Comparison of ENCODE assay signal across 16 cellular contexts in genomic region chr11:763549-764321, GRCh38. TPM values are rescaled to one million over a fixed set of nuclear protein-coding genes. Genes with fewer than 3 reads are reported as not detected.
DNase-seq lines count a peak whose midpoint lies in the region; ATAC-seq and TF ChIP-seq lines count a peak whose summit lies in the region.
"Had no signal": no experiment of that assay in that cellular context is flagged by ENCODE, and none has a peak within 500 bp of the region (broad histone marks: within the 10 kb centered on the region; RNA-seq: fewer than 3 reads in every experiment).

No MANE protein-coding gene starts in this region.

- H3K9me3 Mint-ChIP-seq in activated T-cell treated with anti-CD3 and anti-CD28 coated beads, Interleukin-2, amount 50 U/mL, for 24 hours = no peaks in the 10 kb centered on the region
- no peaks in the 10 kb centered on the region for H3K9me3 Mint-ChIP-seq in activated T-cell treated with anti-CD3 and anti-CD28 coated beads, Interleukin-2, amount 50 U/mL, for 72 hours
- no peaks in the 10 kb centered on the region for H3K9me3 Mint-ChIP-seq in activated T-helper 2 cell treated with anti-CD3 and anti-CD28 coated beads, Interferon-gamma antibody, Interleukin-2, Interleukin-4, amounts not matched to agents 10 μg/mL and 5 μg/mL and 100 μg/mL, durations not matched to agents 14 hours and 24 hours and 36 hours
- H3K9me3 Mint-ChIP-seq: nephron had no signal

- peaks cover 90% of the 10 kb centered on the region for H3K36me3 Mint-ChIP-seq in activated T-cell treated with anti-CD3 and anti-CD28 coated beads, Interleukin-2, amount 50 U/mL, for 24 hours (ENCODE audit: low read depth)
- H3K36me3 Mint-ChIP-seq in activated T-cell treated with anti-CD3 and anti-CD28 coated beads, Interleukin-2, amount 50 U/mL, for 72 hours (ENCODE audit: insufficient read depth in 2 of 2) = peaks cover 0 to 12% of the 10 kb centered on the region in 2 donors
- peaks cover 57% of the 10 kb centered on the region for H3K36me3 Mint-ChIP-seq in activated T-helper 2 cell treated with anti-CD3 and anti-CD28 coated beads, Interferon-gamma antibody, Interleukin-2, Interleukin-4, amounts not matched to agents 10 μg/mL and 5 μg/mL and 100 μg/mL, durations not matched to agents 14 hours and 24 hours and 36 hours (ENCODE audit: low read depth)

- no peak for TF ChIP-seq CTCF in RWPE2 (IDR thresholded peaks at IDR 0.05; ENCODE audit: poor library complexity, severe bottlenecking)
- no peak for TF ChIP-seq CTCF in foreskin keratinocyte (conservative IDR thresholded peaks at IDR 0.05)

- DNase-seq in activated T-cell treated with anti-CD3 and anti-CD28 coated beads, Interleukin-2, amount 50 U/mL, for 24 hours = no peak
- DNase-seq in activated T-cell treated with anti-CD3 and anti-CD28 coated beads, Interleukin-2, amount 50 U/mL, for 72 hours = no peak
- DNase-seq in RWPE2 (ENCODE audit: low spot score) (no peak), foreskin keratinocyte (peak in 1 of 2 donors; percentile 24), NCI-H2227 treated with DMSO at 0.1 percent for 48 hours (lab: John Stamatoyannopoulos, UW) (no peak)
- DNase-seq in activated T-helper 2 cell treated with anti-CD3 and anti-CD28 coated beads, Interferon-gamma antibody, Interleukin-2, Interleukin-4, amounts not matched to agents 10 μg/mL and 5 μg/mL and 100 μg/mL, durations not matched to agents 14 hours and 24 hours and 36 hours (ENCODE audit: low spot score) = no peak
- DNase-seq: cerebellar nuclear complex; hippocampal formation; NCI-H226; stimulated activated CD4-positive, alpha-beta T cell treated with anti-CD3 and anti-CD28 coated beads, Interleukin-4, amount 100 ng/mL, for 4 hours; stimulated activated naive CD4-positive, alpha-beta T cell had no signal

- H3K27me3 ChIP-seq in RWPE2 (ENCODE audit: insufficient read depth, poor library complexity, severe bottlenecking) = no peaks in the 10 kb centered on the region
- no peaks in the 10 kb centered on the region for H3K27me3 ChIP-seq in foreskin keratinocyte
- H3K27me3 ChIP-seq in thymus (ENCODE audit: control insufficient read depth, insufficient read depth) = no peaks in the 10 kb centered on the region

- peaks cover 22% of the 10 kb centered on the region for H3K4me1 Mint-ChIP-seq in activated T-cell treated with anti-CD3 and anti-CD28 coated beads, Interleukin-2, amount 50 U/mL, for 24 hours (ENCODE audit: low read depth)
- H3K4me1 Mint-ChIP-seq in activated T-cell treated with anti-CD3 and anti-CD28 coated beads, Interleukin-2, amount 50 U/mL, for 72 hours (ENCODE audit: low read depth) = peaks cover 17% of the 10 kb centered on the region
- H3K4me1 Mint-ChIP-seq in activated T-helper 2 cell treated with anti-CD3 and anti-CD28 coated beads, Interferon-gamma antibody, Interleukin-2, Interleukin-4, amounts not matched to agents 10 μg/mL and 5 μg/mL and 100 μg/mL, durations not matched to agents 14 hours and 24 hours and 36 hours (ENCODE audit: low read depth) = peaks cover 7% of the 10 kb centered on the region
- H3K4me1 Mint-ChIP-seq: nephron had no signal

- H3K9me3 ChIP-seq in RWPE2 (ENCODE audit: severe bottlenecking) = no peaks in the 10 kb centered on the region
- H3K9me3 ChIP-seq in thymus (ENCODE audit: control insufficient read depth) = no peaks in the 10 kb centered on the region

- intact Hi-C loops in activated T-helper 2 cell treated with anti-CD3 and anti-CD28 coated beads, Interferon-gamma antibody, Interleukin-2, Interleukin-4, amounts not matched to agents 10 μg/mL and 5 μg/mL and 100 μg/mL, durations not matched to agents 14 hours and 24 hours and 36 hours (cut with micrococcal nuclease) = no loop called here

- H3K27ac ChIP-seq in RWPE2 (ENCODE audit: poor library complexity, severe bottlenecking) (peak overlapping the region; percentile 87), foreskin keratinocyte (no peak overlapping the region), thymus (ENCODE audit: low read depth) (peak overlapping the region; percentile 2)

- 98% methylated on average over 22 of the region's 22 CpGs for WGBS in thymus

- ATAC-seq in activated T-cell treated with anti-CD3 and anti-CD28 coated beads, Interleukin-2, amount 50 U/mL, for 72 hours (replicated peaks in 1 of 2) = no peak
- peak; percentile 4 for ATAC-seq in RWPE2 (ENCODE audit: low read depth)
- ATAC-seq in foreskin keratinocyte = peak; percentile 18
- no peak for ATAC-seq in GM19467 (IDR thresholded peaks at IDR 0.05; ENCODE audit: unreplicated experiment)

- H3K36me3 ChIP-seq in RWPE2 (ENCODE audit: low read depth) (peaks cover 84% of the 10 kb centered on the region), thymus (ENCODE audit: control insufficient read depth, insufficient read depth) (peaks cover 79% of the 10 kb centered on the region)

- H3K27ac Mint-ChIP-seq in activated T-cell treated with anti-CD3 and anti-CD28 coated beads, Interleukin-2, amount 50 U/mL, for 24 hours = peak overlapping the region; percentile 72
- no peak overlapping the region for H3K27ac Mint-ChIP-seq in activated T-cell treated with anti-CD3 and anti-CD28 coated beads, Interleukin-2, amount 50 U/mL, for 72 hours
- H3K27ac Mint-ChIP-seq in activated T-helper 2 cell treated with anti-CD3 and anti-CD28 coated beads, Interferon-gamma antibody, Interleukin-2, Interleukin-4, amounts not matched to agents 10 μg/mL and 5 μg/mL and 100 μg/mL, durations not matched to agents 14 hours and 24 hours and 36 hours = no peak overlapping the region
- H3K27ac Mint-ChIP-seq: nephron had no signal

- no peak overlapping the region for H3K4me3 Mint-ChIP-seq in activated T-cell treated with anti-CD3 and anti-CD28 coated beads, Interleukin-2, amount 50 U/mL, for 24 hours
- no peak overlapping the region for H3K4me3 Mint-ChIP-seq in activated T-cell treated with anti-CD3 and anti-CD28 coated beads, Interleukin-2, amount 50 U/mL, for 72 hours
- H3K4me3 Mint-ChIP-seq in activated T-helper 2 cell treated with anti-CD3 and anti-CD28 coated beads, Interferon-gamma antibody, Interleukin-2, Interleukin-4, amounts not matched to agents 10 μg/mL and 5 μg/mL and 100 μg/mL, durations not matched to agents 14 hours and 24 hours and 36 hours (ENCODE audit: low read depth) = no peak overlapping the region
- H3K4me3 Mint-ChIP-seq: nephron had no signal

- H3K4me1 ChIP-seq in RWPE2 (ENCODE audit: insufficient read depth, poor library complexity, severe bottlenecking) = peaks cover 16% of the 10 kb centered on the region
- H3K4me1 ChIP-seq in foreskin keratinocyte = peaks cover 6% of the 10 kb centered on the region
- H3K4me1 ChIP-seq in thymus (ENCODE audit: control insufficient read depth, insufficient read depth, low read length) = no peaks in the 10 kb centered on the region

- H3K4me3 ChIP-seq in RWPE2 (ENCODE audit: severe bottlenecking) (no peak overlapping the region), thymus (ENCODE audit: low read length) (no peak overlapping the region)

- no peaks in the 10 kb centered on the region for H3K27me3 Mint-ChIP-seq in activated T-cell treated with anti-CD3 and anti-CD28 coated beads, Interleukin-2, amount 50 U/mL, for 24 hours
- H3K27me3 Mint-ChIP-seq in activated T-cell treated with anti-CD3 and anti-CD28 coated beads, Interleukin-2, amount 50 U/mL, for 72 hours (ENCODE audit: low read depth) = no peaks in the 10 kb centered on the region
- H3K27me3 Mint-ChIP-seq in activated T-helper 2 cell treated with anti-CD3 and anti-CD28 coated beads, Interferon-gamma antibody, Interleukin-2, Interleukin-4, amounts not matched to agents 10 μg/mL and 5 μg/mL and 100 μg/mL, durations not matched to agents 14 hours and 24 hours and 36 hours (ENCODE audit: low read depth) = no peaks in the 10 kb centered on the region

RNA-seq across cellular contexts. Expression of gene GATD1, which starts 13.6 kb away (rescaled TPM):
- total RNA-seq in activated T-cell treated with anti-CD3 and anti-CD28 coated beads, Interleukin-2, amount 50 U/mL, for 72 hours = 10 to 100 TPM; 31.9 to 34.4 TPM
- 37.0 and 37.9 TPM in 2 replicates for total RNA-seq in foreskin keratinocyte
- polyA plus RNA-seq in foreskin keratinocyte (24.7 and 24.9 TPM in 2 replicates), thymus (31.2 TPM)
- total RNA-seq in activated T-helper 2 cell treated with anti-CD3 and anti-CD28 coated beads, Interferon-gamma antibody, Interleukin-2, Interleukin-4, amounts not matched to agents 10 μg/mL and 5 μg/mL and 100 μg/mL, durations not matched to agents 14 hours and 24 hours and 36 hours = 68.0 and 75.2 TPM in 2 replicates

RNA-seq across cellular contexts. Expression of gene TALDO1, which starts 16.5 kb away (rescaled TPM):
- total RNA-seq in activated T-cell treated with anti-CD3 and anti-CD28 coated beads, Interleukin-2, amount 50 U/mL, for 72 hours = 100 to 1,000 TPM; 152 to 155 TPM
- total RNA-seq in foreskin keratinocyte = 172 and 177 TPM in 2 replicates
- 227 TPM in 2 replicates for polyA plus RNA-seq in foreskin keratinocyte
- polyA plus RNA-seq in thymus = 115 TPM
- 270 and 275 TPM in 2 replicates for total RNA-seq in activated T-helper 2 cell treated with anti-CD3 and anti-CD28 coated beads, Interferon-gamma antibody, Interleukin-2, Interleukin-4, amounts not matched to agents 10 μg/mL and 5 μg/mL and 100 μg/mL, durations not matched to agents 14 hours and 24 hours and 36 hours

RNA-seq across cellular contexts. Expression of gene CEND1, which starts 26.2 kb away (rescaled TPM):
- total RNA-seq in activated T-cell treated with anti-CD3 and anti-CD28 coated beads, Interleukin-2, amount 50 U/mL, for 72 hours = 1 to 10 TPM; 1.4 to 1.6 TPM
- not detected in 2 replicates for total RNA-seq in foreskin keratinocyte
- polyA plus RNA-seq in foreskin keratinocyte (0.04 TPM in 1 of 2 replicates, not detected in the other), thymus (0.25 TPM)
- 2.2 and 2.6 TPM in 2 replicates for total RNA-seq in activated T-helper 2 cell treated with anti-CD3 and anti-CD28 coated beads, Interferon-gamma antibody, Interleukin-2, Interleukin-4, amounts not matched to agents 10 μg/mL and 5 μg/mL and 100 μg/mL, durations not matched to agents 14 hours and 24 hours and 36 hours
- total RNA-seq: liver, sciatic nerve had no signal
- polyA plus RNA-seq: liver had no signal

RNA-seq across cellular contexts. Expression of gene SLC25A22, which starts 34.3 kb away (rescaled TPM):
- total RNA-seq in activated T-cell treated with anti-CD3 and anti-CD28 coated beads, Interleukin-2, amount 50 U/mL, for 72 hours = 10 to 100 TPM; 30.8 to 40.2 TPM
- total RNA-seq in foreskin keratinocyte = 24.1 and 24.5 TPM in 2 replicates
- polyA plus RNA-seq in foreskin keratinocyte (24.8 and 26.0 TPM in 2 replicates), thymus (11.8 TPM)
- total RNA-seq in activated T-helper 2 cell treated with anti-CD3 and anti-CD28 coated beads, Interferon-gamma antibody, Interleukin-2, Interleukin-4, amounts not matched to agents 10 μg/mL and 5 μg/mL and 100 μg/mL, durations not matched to agents 14 hours and 24 hours and 36 hours = 58.7 and 64.5 TPM in 2 replicates

RNA-seq across cellular contexts. Expression of gene PIDD1, which starts 41.3 kb away (rescaled TPM):
- 10 to 100 TPM; 25.2 to 34.2 TPM for total RNA-seq in activated T-cell treated with anti-CD3 and anti-CD28 coated beads, Interleukin-2, amount 50 U/mL, for 72 hours
- total RNA-seq in foreskin keratinocyte = 6.6 and 6.8 TPM in 2 replicates
- polyA plus RNA-seq in foreskin keratinocyte = 9.3 and 10.2 TPM in 2 replicates
- polyA plus RNA-seq in thymus = 46.0 TPM
- total RNA-seq in activated T-helper 2 cell treated with anti-CD3 and anti-CD28 coated beads, Interferon-gamma antibody, Interleukin-2, Interleukin-4, amounts not matched to agents 10 μg/mL and 5 μg/mL and 100 μg/mL, durations not matched to agents 14 hours and 24 hours and 36 hours = 27.3 and 27.6 TPM in 2 replicates

Comparison
In these comparisons a context has a peak if more than half of its experiments do, and no peak if none do; other contexts are left out.
1. ATAC-seq: peak in RWPE2 (single experiment) and foreskin keratinocyte (single experiment); none in activated T-cell treated with anti-CD3 and anti-CD28 coated beads, Interleukin-2, amount 50 U/mL, for 72 hours (0 of 2) and GM19467 (single experiment).